16 cellular contexts compared by ENCODE assay signal in the genomic region with DNA sequence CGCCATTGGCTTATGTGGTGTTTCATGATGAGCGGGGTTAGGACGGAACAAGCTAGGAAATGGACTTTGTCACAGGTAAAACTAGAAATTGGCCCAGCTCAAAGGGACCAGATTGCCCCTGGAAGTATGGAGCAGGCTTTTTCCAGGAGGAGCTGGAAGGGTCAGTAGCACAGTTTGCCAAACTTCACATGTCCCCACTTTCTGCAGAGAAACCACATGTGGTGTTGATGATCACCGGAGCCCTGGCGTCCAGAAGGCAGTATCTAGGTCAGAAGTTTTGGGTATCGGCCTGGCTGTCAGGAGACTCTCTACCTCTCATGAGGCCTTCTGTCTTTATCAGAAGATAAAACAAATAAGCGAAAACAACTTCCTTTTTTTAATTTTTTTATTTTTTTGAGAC.
DNase-seq lines count a peak whose midpoint lies in the region; ATAC-seq, FAIRE-seq and TF ChIP-seq lines count a peak whose summit lies in the region.
"Had no signal": no experiment of that assay in that cellular context is flagged by ENCODE, and none has a peak within 500 bp of the region (broad histone marks: within the 10 kb centered on the region; RNA-seq: fewer than 3 reads in every experiment).

No MANE protein-coding gene starts in this region.

- H2AFZ ChIP-seq in H1 (ENCODE audit: low read length) = no peak overlapping the region

- FAIRE-seq in H1 (lab: Jason Lieb, UNC) = no peak
- FAIRE-seq in frontal cortex (lab: Jason Lieb, UNC) = no peak
- FAIRE-seq: G401.6, GM12892 had no signal

- H3K79me1 ChIP-seq in H1 (ENCODE audit: low read depth, low read length) = no peaks in the 10 kb centered on the region; the same call in 1 of the 2 replicates

- TF ChIP-seq CTCF in H1 (IDR thresholded peaks at IDR 0.05; ENCODE audit: control extremely low read depth in 1 of 3, insufficient read depth in 1 of 3, low read depth in 1 of 3, low read length in 3 of 3) (no peak), chondrocyte (IDR thresholded peaks at IDR 0.05) (no peak)

- no peak overlapping the region for H2BK5ac ChIP-seq in H1 (ENCODE audit: low read depth, low read length)

- no peak overlapping the region for H3K9ac ChIP-seq in H1 (replicated peaks in 1 of 4; ENCODE audit: extremely low read depth in 1 of 4, low read depth in 3 of 4, low read length in 3 of 4)

- H3K27me3 ChIP-seq in right cardiac atrium (ENCODE audit: control insufficient read depth, insufficient read depth) (no peaks in the 10 kb centered on the region), H1 (replicated peaks in 1 of 4; ENCODE audit: control insufficient read depth in 3 of 4, extremely low read depth in 1 of 4, insufficient read depth in 3 of 4, low read length in 3 of 4) (no peaks in the 10 kb centered on the region)

- no peak overlapping the region for H4K5ac ChIP-seq in H1 (ENCODE audit: insufficient read length, low read depth, low read length)

- H3K56ac ChIP-seq in H1 (replicated peaks; ENCODE audit: insufficient read length, low read depth, low read length) = no peak overlapping the region

- POLR2A ChIA-PET in H1 (lab: Charles Lee; ENCODE audit: partially characterized antibody) = interaction anchor here (1.7 kb wide), 1 partner anchor 12 kb away, joined by 8 read pairs; no protein-coding TSS in a partner anchor

- no peak overlapping the region for H2BK15ac ChIP-seq in H1 (ENCODE audit: low read length)

- H3K36me3 ChIP-seq in H1 (ENCODE audit: control insufficient read depth in 2 of 4, insufficient read depth in 4 of 4, low read length in 3 of 4) = no peaks in the 10 kb centered on the region

- no peak overlapping the region for H4K91ac ChIP-seq in H1 (replicated peaks; ENCODE audit: insufficient read length, low read length)

- TF ChIP-seq POLR2A in H1 (IDR thresholded peaks at IDR 0.05; ENCODE audit: control extremely low read depth in 1 of 2, low read depth in 2 of 2, low read length in 2 of 2) = no peak

- no peak for TF ChIP-seq EP300 in H1 (IDR thresholded peaks at IDR 0.05; ENCODE audit: borderline replicate concordance in 1 of 2, low read depth in 2 of 2, low read length in 2 of 2)

- no peaks in the 10 kb centered on the region for H4K20me1 ChIP-seq in H1 (replicated peaks in 1 of 2; ENCODE audit: control insufficient read depth in 1 of 2, insufficient read depth in 2 of 2, low read length in 2 of 2)

- no peaks in the 10 kb centered on the region for H3K27me3 Mint-ChIP-seq in chondrocyte (ENCODE audit: low read depth)
- H3K27me3 Mint-ChIP-seq: CD4-positive, alpha-beta memory T cell had no signal

- H3K23ac ChIP-seq in H1 (ENCODE audit: insufficient read length) = peak overlapping the region; percentile 41

- H3K9me3 ChIP-seq in right cardiac atrium (ENCODE audit: control insufficient read depth, low read length) = no peaks in the 10 kb centered on the region
- no peaks in the 10 kb centered on the region for H3K9me3 ChIP-seq in H1 (ENCODE audit: insufficient read depth in 2 of 2, low read depth in 1 of 2, low read length in 1 of 2)

- no peaks in the 10 kb centered on the region for H3K79me2 ChIP-seq in H1 (ENCODE audit: control insufficient read depth in 1 of 2, insufficient read depth in 2 of 2, low read length in 2 of 2)

- CTCF ChIA-PET in H1 (lab: Charles Lee; ENCODE audit: partially characterized antibody) = interaction anchor here (0.9 to 1.2 kb wide), 3 partner anchors 59 to 188 kb away, joined by 3 read pairs; no protein-coding TSS in a partner anchor

- TF ChIP-seq RAD21 in H1 (IDR thresholded peaks at IDR 0.05 in 1 of 2, conservative IDR thresholded peaks at IDR 0.05 in 1 of 2; ENCODE audit: low read depth in 2 of 2, low read length in 2 of 2) = no peak

- H2AK5ac ChIP-seq in H1 (ENCODE audit: low read depth, low read length) = no peak overlapping the region

- H3K23me2 ChIP-seq in H1 (ENCODE audit: low read depth, low read length) = no peaks in the 10 kb centered on the region

- no peaks in the 10 kb centered on the region for H3K9me3 Mint-ChIP-seq in chondrocyte (ENCODE audit: low read depth)

- no peak overlapping the region for H3K18ac ChIP-seq in H1 (ENCODE audit: extremely low read depth, low read length)

- DNase-seq in left ventricle myocardium superior = no peak
- DNase-seq in right cardiac atrium = no peak
- peak; percentile 93 for DNase-seq in cerebellar cortex (ENCODE audit: low spot score)
- no peak for DNase-seq in H1 (ENCODE audit: low read depth in 1 of 2, low spot score in 2 of 2)
- DNase-seq in chondrocyte (ENCODE audit: low spot score) = no peak
- no peak for DNase-seq in frontal cortex (ENCODE audit: low spot score in 2 of 2)
- DNase-seq: Calu3; CD4-positive, alpha-beta memory T cell; COR-L47; DMS53; DMS79 treated with DMSO at 0.1 percent for 48 hours; GOT3; H7; HCEC 1CT had no signal

- H3K4ac ChIP-seq in H1 (replicated peaks; ENCODE audit: insufficient read length, low read depth, low read length) = no peak overlapping the region

- H3K4me2 ChIP-seq in H1 (ENCODE audit: insufficient read depth in 1 of 2, low read depth in 2 of 2, low read length in 2 of 2) = no peak overlapping the region

- no peak overlapping the region for H2BK12ac ChIP-seq in H1 (ENCODE audit: low read depth, low read length)

- peak; percentile 27 for ATAC-seq in left ventricle myocardium superior
- ATAC-seq in right cardiac atrium = no peak

- H3K27ac Mint-ChIP-seq in chondrocyte (ENCODE audit: unreplicated experiment) = no peak overlapping the region
- H3K27ac Mint-ChIP-seq: CD4-positive, alpha-beta memory T cell had no signal

- H3K27ac ChIP-seq in right cardiac atrium (ENCODE audit: low read length) = no peak overlapping the region
- no peak overlapping the region for H3K27ac ChIP-seq in H1 (ENCODE audit: low read depth, low read length)

- no peak overlapping the region for H4K8ac ChIP-seq in H1 (ENCODE audit: extremely low read depth, insufficient read depth, low read length)

- H3K4me3 Mint-ChIP-seq in chondrocyte (ENCODE audit: unreplicated experiment) = no peak overlapping the region
- H3K4me3 Mint-ChIP-seq: CD4-positive, alpha-beta memory T cell had no signal

- no peak overlapping the region for H2BK20ac ChIP-seq in H1 (ENCODE audit: low read length)

- no peak overlapping the region for H3K4me3 ChIP-seq in right cardiac atrium (ENCODE audit: low read length)
- H3K4me3 ChIP-seq in H1 (ENCODE audit: extremely low read depth in 1 of 4, insufficient read depth in 2 of 4, low read depth in 3 of 4, low read length in 4 of 4) = no peak overlapping the region

- H3K4me1 Mint-ChIP-seq in chondrocyte (ENCODE audit: low read depth) = peaks cover 19% of the 10 kb centered on the region
- H3K4me1 Mint-ChIP-seq: CD4-positive, alpha-beta memory T cell had no signal

- H3K14ac ChIP-seq in H1 (ENCODE audit: insufficient read length) = no peak overlapping the region

- H3K36me3 Mint-ChIP-seq in chondrocyte (ENCODE audit: low read depth) = no peaks in the 10 kb centered on the region
- H3K36me3 Mint-ChIP-seq: CD4-positive, alpha-beta memory T cell had no signal

- no peak overlapping the region for H2BK120ac ChIP-seq in H1 (replicated peaks; ENCODE audit: low read depth, low read length)

- WGBS in right cardiac atrium = 74% methylated on average over 7 of the region's 7 CpGs
- WGBS in H1 (ENCODE audit: extremely low coverage in 1 of 2, insufficient coverage in 1 of 2, insufficient read length in 1 of 2, insufficient replicate concordance in 2 of 2, low coverage in 1 of 2, low lambda C conversion rate in 2 of 2, missing lambda C conversion rate in 1 of 2), 2 experiments = 93% methylated on average over 7 of the region's 7 CpGs; no CpG with 5 or more reads in 1 of the 2 experiments

- H3K4me1 ChIP-seq in right cardiac atrium (ENCODE audit: control insufficient read depth, insufficient read depth, low read length) (peaks cover 2% of the 10 kb centered on the region), H1 (replicated peaks in 1 of 4; ENCODE audit: control insufficient read depth in 3 of 4, insufficient read depth in 4 of 4, low read length in 3 of 4) (peaks cover 0 to under 1% (median 0%) of the 10 kb centered on the region in 4 experiments; a peak in 2 of 7 replicates)

- intact Hi-C loops in left ventricle myocardium superior (cut with micrococcal nuclease) = no loop called here
- intact Hi-C loops in right cardiac atrium (cut with DNase I) = no loop called here

TF ChIP-seq in H1, 55 proteins besides CTCF, POLR2A, EP300 and RAD21:
- TF ChIP-seq TBP (IDR thresholded peaks at IDR 0.05; ENCODE audit: low read depth, low read length) (no peak), HDAC2 (IDR thresholded peaks at IDR 0.05; ENCODE audit: borderline replicate concordance in 1 of 2, low read depth in 2 of 2, low read length in 2 of 2) (no peak), TAF1 (IDR thresholded peaks at IDR 0.05; ENCODE audit: low read depth, low read length) (no peak), SP4 (IDR thresholded peaks at IDR 0.05; ENCODE audit: low read length) (no peak), SIN3A (conservative IDR thresholded peaks at IDR 0.05 in 1 of 2, IDR thresholded peaks at IDR 0.05 in 1 of 2; ENCODE audit: low read depth in 1 of 2, low read length in 2 of 2) (no peak)
